In the genomic region with DNA sequence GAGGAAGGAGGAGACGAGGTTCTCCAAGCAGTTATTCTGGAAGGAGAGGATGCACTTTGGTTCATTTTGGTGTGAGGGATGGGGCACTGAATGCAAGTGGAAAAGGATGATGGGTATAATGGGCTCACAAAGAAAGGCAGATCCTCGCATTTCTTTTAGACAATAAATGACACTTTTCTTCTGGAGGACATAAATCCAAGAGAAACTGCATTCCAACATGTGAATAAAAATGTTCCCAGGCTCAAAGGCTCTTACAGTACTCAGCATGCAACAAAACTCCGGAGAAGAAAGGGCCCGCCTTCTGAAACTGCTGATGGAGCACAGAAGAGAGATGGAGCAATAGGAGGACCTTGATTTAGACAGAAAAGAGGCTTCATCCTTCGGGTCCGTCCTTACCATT, we compare ENCODE assay signal across 18 cellular contexts.
DNase-seq lines count a peak whose midpoint lies in the region; ATAC-seq lines count a peak whose summit lies in the region.
"Had no signal": no experiment of that assay in that cellular context is flagged by ENCODE, and none has a peak within 500 bp of the region (broad histone marks: within the 10 kb centered on the region; RNA-seq: fewer than 3 reads in every experiment).

No MANE protein-coding gene starts in this region.

- H3K27ac Mint-ChIP-seq in stimulated activated effector memory CD8-positive, alpha-beta T cell treated with anti-CD3 and anti-CD28 coated beads, Interleukin-12 subunit alpha, Interleukin-12 subunit beta, amount 100 ng/mL, for 72 hours = no peak overlapping the region
- H3K27ac Mint-ChIP-seq: B cell; CD4-positive, alpha-beta T cell; CD8-positive, alpha-beta T cell had no signal

- H3K9ac ChIP-seq in rectal smooth muscle tissue (ENCODE audit: low read length) (no peak overlapping the region), stomach smooth muscle (ENCODE audit: low read length in 2 of 2) (no peak overlapping the region)
- H3K9ac ChIP-seq: BLaER1 treated with 17β-estradiol and CSF1 and Interleukin-3, amounts not matched to agents 10 nM and 100 nM had no signal

- H3K27ac ChIP-seq in rectal smooth muscle tissue (ENCODE audit: low read depth, low read length) = peak overlapping the region; percentile 48
- H3K27ac ChIP-seq in stomach smooth muscle (ENCODE audit: low read length) = peak overlapping the region; percentile 2
- H3K27ac ChIP-seq: A549; BLaER1 treated with 17β-estradiol and CSF1 and Interleukin-3, amounts not matched to agents 10 nM and 100 nM; C4-2B had no signal

- H3K4me3 ChIP-seq in rectal smooth muscle tissue (ENCODE audit: low read length) (no peak overlapping the region), stomach smooth muscle (ENCODE audit: low read length in 2 of 2) (no peak overlapping the region)
- H3K4me3 ChIP-seq: A549; BLaER1 treated with 17β-estradiol and CSF1 and Interleukin-3, amounts not matched to agents 10 nM and 100 nM had no signal

- no peaks in the 10 kb centered on the region for H3K4me1 Mint-ChIP-seq in stimulated activated effector memory CD8-positive, alpha-beta T cell treated with anti-CD3 and anti-CD28 coated beads, Interleukin-12 subunit alpha, Interleukin-12 subunit beta, amount 100 ng/mL, for 72 hours
- H3K4me1 Mint-ChIP-seq: B cell had no signal

- H3K9me3 Mint-ChIP-seq in stimulated activated effector memory CD8-positive, alpha-beta T cell treated with anti-CD3 and anti-CD28 coated beads, Interleukin-12 subunit alpha, Interleukin-12 subunit beta, amount 100 ng/mL, for 72 hours = peaks cover 6% of the 10 kb centered on the region

- DNase-seq in left kidney (ENCODE audit: low read depth, low spot score) = peak; percentile 49
- DNase-seq in A172 (ENCODE audit: low spot score) = no peak
- no peak for DNase-seq in stimulated activated effector memory CD8-positive, alpha-beta T cell treated with anti-CD3 and anti-CD28 coated beads, Interleukin-12 subunit alpha, Interleukin-12 subunit beta, amount 100 ng/mL, for 72 hours (ENCODE audit: low spot score in 2 of 2)
- DNase-seq: 8988T; AML-193; Caco-2; Calu3; CD4-positive, alpha-beta T cell; CD8-positive, alpha-beta T cell; DMS79 treated with DMSO at 0.1 percent for 48 hours; GF-D8 had no signal

- no peaks in the 10 kb centered on the region for H3K36me3 Mint-ChIP-seq in stimulated activated effector memory CD8-positive, alpha-beta T cell treated with anti-CD3 and anti-CD28 coated beads, Interleukin-12 subunit alpha, Interleukin-12 subunit beta, amount 100 ng/mL, for 72 hours
- H3K36me3 Mint-ChIP-seq: CD8-positive, alpha-beta T cell had no signal

- ATAC-seq in stimulated activated effector memory CD8-positive, alpha-beta T cell treated with anti-CD3 and anti-CD28 coated beads, Interleukin-12 subunit alpha, Interleukin-12 subunit beta, amount 100 ng/mL, for 72 hours = no peak
- ATAC-seq in HG03378 (IDR thresholded peaks at IDR 0.05; ENCODE audit: unreplicated experiment) = no peak
- ATAC-seq: A549; CD8-positive, alpha-beta T cell had no signal

- H3K4me1 ChIP-seq in rectal smooth muscle tissue (ENCODE audit: control insufficient read depth, insufficient read depth, low read length) = peaks cover 7% of the 10 kb centered on the region
- H3K4me1 ChIP-seq in stomach smooth muscle (ENCODE audit: control insufficient read depth, insufficient read depth, low read length) = peaks cover 9% of the 10 kb centered on the region
- H3K4me1 ChIP-seq: A549; BLaER1 treated with 17β-estradiol and CSF1 and Interleukin-3, amounts not matched to agents 10 nM and 100 nM; Caco-2 had no signal

- H3K4me3 Mint-ChIP-seq in stimulated activated effector memory CD8-positive, alpha-beta T cell treated with anti-CD3 and anti-CD28 coated beads, Interleukin-12 subunit alpha, Interleukin-12 subunit beta, amount 100 ng/mL, for 72 hours = no peak overlapping the region
- H3K4me3 Mint-ChIP-seq: B cell; CD4-positive, alpha-beta T cell; CD8-positive, alpha-beta T cell had no signal

- H3K36me3 ChIP-seq in rectal smooth muscle tissue (ENCODE audit: control insufficient read depth, insufficient read depth, low read length) = no peaks in the 10 kb centered on the region
- no peaks in the 10 kb centered on the region for H3K36me3 ChIP-seq in stomach smooth muscle (ENCODE audit: control insufficient read depth in 2 of 2, insufficient read depth in 2 of 2, low read length in 2 of 2)
- H3K36me3 ChIP-seq: BLaER1 treated with 17β-estradiol and CSF1 and Interleukin-3, amounts not matched to agents 10 nM and 100 nM had no signal

- H3K9me3 ChIP-seq in stomach smooth muscle (ENCODE audit: control insufficient read depth in 2 of 2, low read length in 2 of 2) = peaks cover 0 to 3% of the 10 kb centered on the region in 2 donors
- H3K9me3 ChIP-seq: A549, Caco-2 had no signal

- H3K27me3 ChIP-seq in rectal smooth muscle tissue (ENCODE audit: control insufficient read depth, insufficient read depth, low read length) (no peaks in the 10 kb centered on the region), stomach smooth muscle (ENCODE audit: control insufficient read depth in 1 of 2, insufficient read depth in 2 of 2, low read length in 2 of 2) (no peaks in the 10 kb centered on the region)
- H3K27me3 ChIP-seq: BLaER1 treated with 17β-estradiol and CSF1 and Interleukin-3, amounts not matched to agents 10 nM and 100 nM had no signal
